In the genomic region with DNA sequence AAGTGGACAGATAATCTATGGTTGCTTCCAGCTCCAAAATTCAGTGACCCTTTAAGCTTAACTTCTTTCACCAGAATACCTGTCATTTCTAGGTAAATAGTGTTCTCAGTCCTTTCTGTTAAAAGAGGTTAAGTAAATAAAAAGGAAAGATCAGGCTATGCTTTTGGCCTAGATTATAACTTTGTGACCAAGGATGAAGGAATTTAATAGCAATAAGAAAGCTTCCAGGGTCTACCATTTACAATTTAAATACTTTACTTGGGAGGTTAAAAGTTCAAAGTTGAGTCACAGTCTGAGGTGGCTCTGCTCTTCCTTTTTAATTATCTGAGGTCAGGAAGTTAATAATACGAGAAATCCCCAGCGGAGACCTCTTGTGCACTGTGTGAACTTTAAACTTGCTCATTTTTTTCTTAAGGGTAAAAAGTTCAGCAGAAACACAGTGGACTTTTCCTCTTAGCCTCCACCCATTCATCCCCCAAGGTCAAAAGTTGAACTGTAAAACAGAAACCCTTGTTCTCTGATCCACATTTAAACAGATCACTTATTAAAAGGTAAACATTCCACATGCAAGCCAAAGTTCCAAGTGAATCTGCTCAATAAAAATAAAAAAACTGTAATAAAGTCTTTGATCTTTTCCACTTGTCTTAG, we compare ENCODE assay signal across 9 cellular contexts.
A peak's percentile ranks its signal among the peaks of the same experiment; 100 is the strongest.
DNase-seq lines count a peak whose midpoint lies in the region; ATAC-seq and TF ChIP-seq lines count a peak whose summit lies in the region.
"Had no signal": no experiment of that assay in that cellular context is flagged by ENCODE, and none has a peak within 500 bp of the region (broad histone marks: within the 10 kb centered on the region; RNA-seq: fewer than 3 reads in every experiment).

No MANE protein-coding gene starts in this region.

- DNase-seq in Caki2 (ENCODE audit: low read depth) (peak; percentile 99), RWPE1 (ENCODE audit: low spot score) (peak; percentile 27), kidney tubule cell (ENCODE audit: low spot score) (peak; percentile 96), mesenteric fat pad (ENCODE audit: low spot score) (no peak), NCI-H1694 (lab: John Stamatoyannopoulos, UW) (no peak), inferior parietal cortex (ENCODE audit: extremely low spot score) (no peak)
- DNase-seq in activated CD4-positive, alpha-beta T cell treated with anti-CD3 and anti-CD28 coated beads for 1 hour = no peak
- DNase-seq: activated T-cell treated with anti-CD3 and anti-CD28 coated beads, Interleukin-2, amount 50 U/mL, for 4 hours had no signal

- ATAC-seq in GM21786 (IDR thresholded peaks at IDR 0.05; ENCODE audit: unreplicated experiment) = peak; percentile 53
- ATAC-seq: activated T-cell treated with anti-CD3 and anti-CD28 coated beads, Interleukin-2, amount 50 U/mL, for 4 hours had no signal

- CTCF ChIA-PET in RWPE1 (lab: Yijun Ruan, JAX) = no interaction called here

- in situ Hi-C loops in Caki2 (cut with HindIII; ENCODE audit: low pct_unique_long_range_greater_than_20kb, low sequenced_read_pairs) = loop anchor here (25.0 kb wide), 1 partner anchor 585 kb away; no protein-coding TSS in a partner anchor

- TF ChIP-seq CTCF in RWPE1 (conservative IDR thresholded peaks at IDR 0.05; ENCODE audit: low read depth) = no peak

- POLR2A ChIA-PET in RWPE1 (lab: Yijun Ruan, JAX; ENCODE audit: low non-redundant PET) = no interaction called here

- H3K27ac ChIP-seq in RWPE1 = no peak overlapping the region

Comparison
In these comparisons a context has a peak if more than half of its experiments do, and no peak if none do; other contexts are left out.
1. DNase-seq: peak in Caki2 (single experiment), RWPE1 (single experiment) and kidney tubule cell (single experiment); none in activated CD4-positive, alpha-beta T cell treated with anti-CD3 and anti-CD28 coated beads for 1 hour (single experiment), mesenteric fat pad (single experiment), NCI-H1694 (single experiment) and inferior parietal cortex (single experiment).